In genomic region chr2:26691881-26692813, GRCh38 we compare ENCODE assay signal across 1 cellular context.
TF ChIP-seq lines count a peak whose summit lies in the region.

Gene KCNK3 (plus strand): TSS chr2:26692722. CDS start chr2:26692876, 154 bp downstream.

TF ChIP-seq in K562, 482 proteins besides CTCF, POLR2A, EP300 and RAD21 (continued from another document):
- TF ChIP-seq THRB (CRISPR knock-in tag; conservative IDR thresholded peaks at IDR 0.05), result 0 out of 2 replicates have a peak, but pooled peaks have one; percentile 24
- TF ChIP-seq CBFA2T3 (IDR thresholded peaks at IDR 0.05), result no peak
- TF ChIP-seq ZBTB43 (CRISPR knock-in tag; IDR thresholded peaks at IDR 0.05), result no peak
- TF ChIP-seq KAT7 (CRISPR knock-in tag; IDR thresholded peaks at IDR 0.05; ENCODE audit: borderline replicate concordance), result no peak
- no peak for TF ChIP-seq BMI1 (IDR thresholded peaks at IDR 0.05; ENCODE audit: low read length)
- no peak for TF ChIP-seq ETV5 (CRISPR knock-in tag; IDR thresholded peaks at IDR 0.05; ENCODE audit: low read depth)
- TF ChIP-seq HMG20B (CRISPR knock-in tag; IDR thresholded peaks at IDR 0.05), result no peak
- TF ChIP-seq MIER1 (IDR thresholded peaks at IDR 0.05; ENCODE audit: low read depth), result 0 out of 2 replicates have a peak, but pooled peaks have one; percentile 36
